Comparison of ENCODE assay signal across 20 cellular contexts in genomic region chr2:12710301-12710700, GRCh38. TPM values are rescaled to one million over a fixed set of nuclear protein-coding genes. Genes with fewer than 3 reads are reported as not detected.
DNase-seq lines count a peak whose midpoint lies in the region; ATAC-seq and TF ChIP-seq lines count a peak whose summit lies in the region.
"Had no signal": no experiment of that assay in that cellular context is flagged by ENCODE, and none has a peak within 500 bp of the region (broad histone marks: within the 10 kb centered on the region; RNA-seq: fewer than 3 reads in every experiment).

No MANE protein-coding gene starts in this region.

- H3K27me3 Mint-ChIP-seq in activated naive CD4-positive, alpha-beta T cell treated with anti-CD3 and anti-CD28 coated beads, Interleukin-2, amount 10 ng/mL, durations not matched to agents 7 days and 5 days = no peaks in the 10 kb centered on the region
- H3K27me3 Mint-ChIP-seq in stimulated activated memory B cell treated with anti-CD40 and anti-IgM and Interleukin-4, amounts not matched to agents 10 μg/mL and 1 μg/mL and 100 μg/mL, for 72 hours = no peaks in the 10 kb centered on the region
- no peaks in the 10 kb centered on the region for H3K27me3 Mint-ChIP-seq in GM23338 (ENCODE audit: insufficient read depth, low read depth, poor library complexity)

- H3K79me2 ChIP-seq in GM23338 (replicated peaks; ENCODE audit: insufficient read depth) = no peaks in the 10 kb centered on the region

- TF ChIP-seq CTCF in GM23338 (conservative IDR thresholded peaks at IDR 0.05; ENCODE audit: low read depth in 2 of 2) = no peak
- no peak for TF ChIP-seq CTCF in foreskin keratinocyte (conservative IDR thresholded peaks at IDR 0.05)

- H3K4me1 ChIP-seq in effector memory CD4-positive, alpha-beta T cell (ENCODE audit: control insufficient read depth, insufficient read depth, low read length, poor library complexity, severe bottlenecking) = peaks cover 38% of the 10 kb centered on the region
- H3K4me1 ChIP-seq in GM23338 (ENCODE audit: insufficient read depth) (peaks cover 11% of the 10 kb centered on the region), foreskin keratinocyte (peaks cover 10% of the 10 kb centered on the region)

- H2AFZ ChIP-seq in GM23338 = no peak overlapping the region
- H2AFZ ChIP-seq: GM23248 had no signal

- H3K36me3 Mint-ChIP-seq in activated naive CD4-positive, alpha-beta T cell treated with anti-CD3 and anti-CD28 coated beads, Interleukin-2, amount 10 ng/mL, durations not matched to agents 7 days and 5 days = peaks cover 30% of the 10 kb centered on the region
- H3K36me3 Mint-ChIP-seq in stimulated activated memory B cell treated with anti-CD40 and anti-IgM and Interleukin-4, amounts not matched to agents 10 μg/mL and 1 μg/mL and 100 μg/mL, for 72 hours = no peaks in the 10 kb centered on the region
- 0 out of 3 replicates have a peak, but pooled peaks cover 3% of the 10 kb centered on the region for H3K36me3 Mint-ChIP-seq in GM23338 (ENCODE audit: low read depth)

- peak overlapping the region; percentile 85 for H3K27ac Mint-ChIP-seq in activated naive CD4-positive, alpha-beta T cell treated with anti-CD3 and anti-CD28 coated beads, Interleukin-2, amount 10 ng/mL, durations not matched to agents 7 days and 5 days
- H3K27ac Mint-ChIP-seq in stimulated activated memory B cell treated with anti-CD40 and anti-IgM and Interleukin-4, amounts not matched to agents 10 μg/mL and 1 μg/mL and 100 μg/mL, for 72 hours = peak overlapping the region; percentile 59
- no peak overlapping the region for H3K27ac Mint-ChIP-seq in GM23338

- no peak overlapping the region for H3K4me3 Mint-ChIP-seq in activated naive CD4-positive, alpha-beta T cell treated with anti-CD3 and anti-CD28 coated beads, Interleukin-2, amount 10 ng/mL, durations not matched to agents 7 days and 5 days
- no peak overlapping the region for H3K4me3 Mint-ChIP-seq in stimulated activated memory B cell treated with anti-CD40 and anti-IgM and Interleukin-4, amounts not matched to agents 10 μg/mL and 1 μg/mL and 100 μg/mL, for 72 hours
- H3K4me3 Mint-ChIP-seq in GM23338 = no peak overlapping the region

- H3K4me1 Mint-ChIP-seq in activated naive CD4-positive, alpha-beta T cell treated with anti-CD3 and anti-CD28 coated beads, Interleukin-2, amount 10 ng/mL, durations not matched to agents 7 days and 5 days = peaks cover 64% of the 10 kb centered on the region
- H3K4me1 Mint-ChIP-seq in stimulated activated memory B cell treated with anti-CD40 and anti-IgM and Interleukin-4, amounts not matched to agents 10 μg/mL and 1 μg/mL and 100 μg/mL, for 72 hours = peaks cover 24% of the 10 kb centered on the region
- peaks cover 9% of the 10 kb centered on the region for H3K4me1 Mint-ChIP-seq in GM23338

- H3K9me3 Mint-ChIP-seq in activated naive CD4-positive, alpha-beta T cell treated with anti-CD3 and anti-CD28 coated beads, Interleukin-2, amount 10 ng/mL, durations not matched to agents 7 days and 5 days = peaks cover 12% of the 10 kb centered on the region
- peaks cover 2% of the 10 kb centered on the region for H3K9me3 Mint-ChIP-seq in stimulated activated memory B cell treated with anti-CD40 and anti-IgM and Interleukin-4, amounts not matched to agents 10 μg/mL and 1 μg/mL and 100 μg/mL, for 72 hours
- H3K9me3 Mint-ChIP-seq in GM23338 = peaks cover 4% of the 10 kb centered on the region; the same call in 1 of the 3 replicates

- H3K36me3 ChIP-seq in KOPT-K1 (ENCODE audit: insufficient read depth, low read length) (no peaks in the 10 kb centered on the region), GM23338 (ENCODE audit: insufficient read depth) (no peaks in the 10 kb centered on the region)
- no peaks in the 10 kb centered on the region for H3K36me3 ChIP-seq in effector memory CD4-positive, alpha-beta T cell (ENCODE audit: control insufficient read depth, insufficient read depth, low read length)

- no peaks in the 10 kb centered on the region for H4K20me1 ChIP-seq in GM23338 (replicated peaks; ENCODE audit: insufficient read depth)

- no peak overlapping the region for H3K4me2 ChIP-seq in GM23338
- H3K4me2 ChIP-seq: KMS-11 had no signal

- peaks cover 8% of the 10 kb centered on the region for H3K9me2 ChIP-seq in GM23338 (ENCODE audit: insufficient read depth)

- CTCF ChIA-PET in activated naive CD4-positive, alpha-beta T cell treated with anti-CD3 and anti-CD28 coated beads, Interleukin-2, amount 10 ng/mL, durations not matched to agents 7 days and 5 days (lab: Charles Lee) = interaction anchor here (0.7 to 1.9 kb wide), 2 partner anchors 295 to 1504 kb away, joined by 3 to 4 read pairs; no protein-coding TSS in a partner anchor

- DNase-seq in activated naive CD4-positive, alpha-beta T cell treated with anti-CD3 and anti-CD28 coated beads, Interleukin-2, amount 10 ng/mL, durations not matched to agents 7 days and 5 days = no peak
- DNase-seq in activated naive CD4-positive, alpha-beta T cell (lab: John Stamatoyannopoulos, UW) = no peak
- DNase-seq in effector memory CD4-positive, alpha-beta T cell = no peak
- DNase-seq in DMS 273 treated with DMSO at 0.1 percent for 48 hours (lab: John Stamatoyannopoulos, UW) (no peak), GM23338 (ENCODE audit: low spot score) (no peak), foreskin keratinocyte (no peak)
- DNase-seq: Calu3; GM23248; NCI-H1048; NCI-H1436 treated with DMSO at 0.1 percent for 48 hours; NCI-H2029 treated with DMSO at 0.1 percent for 48 hours; NCI-H446 treated with DMSO at 0.1 percent for 48 hours; NK-92 treated with Interleukin-12 subunit alpha and Interleukin-12 subunit beta, amount 100 ng/mL, for 24 hours; OCI-M1 had no signal

- no peaks in the 10 kb centered on the region for H3F3A ChIP-seq in GM23338 (replicated peaks; ENCODE audit: low read depth)

- H3K4me3 ChIP-seq in effector memory CD4-positive, alpha-beta T cell (ENCODE audit: insufficient read depth, low read depth, low read length, poor library complexity, severe bottlenecking) = no peak overlapping the region
- no peak overlapping the region for H3K4me3 ChIP-seq in GM23338
- H3K4me3 ChIP-seq: GM12878, GM23248 had no signal

- H3K27me3 ChIP-seq in effector memory CD4-positive, alpha-beta T cell (replicated peaks; ENCODE audit: control insufficient read depth, insufficient read depth, low read length, poor library complexity, severe bottlenecking) = no peaks in the 10 kb centered on the region
- H3K27me3 ChIP-seq in GM23338 (ENCODE audit: insufficient read depth) (no peaks in the 10 kb centered on the region), foreskin keratinocyte (no peaks in the 10 kb centered on the region)

- peaks cover 9% of the 10 kb centered on the region for H3K9me3 ChIP-seq in KOPT-K1 (ENCODE audit: insufficient read depth, low read length, poor library complexity, severe bottlenecking)
- H3K9me3 ChIP-seq in effector memory CD4-positive, alpha-beta T cell (ENCODE audit: control insufficient read depth, low read length) = no peaks in the 10 kb centered on the region

- peak overlapping the region; percentile 66 for H3K27ac ChIP-seq in KOPT-K1 (ENCODE audit: low read depth, low read length, poor library complexity, severe bottlenecking)
- H3K27ac ChIP-seq in effector memory CD4-positive, alpha-beta T cell (ENCODE audit: insufficient read depth, low read length, poor library complexity, severe bottlenecking) = peak overlapping the region; percentile 19
- H3K27ac ChIP-seq in GM23338 (ENCODE audit: low read depth) = no peak overlapping the region
- H3K27ac ChIP-seq in foreskin keratinocyte = no peak overlapping the region
- H3K27ac ChIP-seq: C4-2B, GM23248, KMS-11, RWPE1 had no signal

- ATAC-seq in stimulated activated memory B cell treated with anti-CD40 and anti-IgM and Interleukin-4, amounts not matched to agents 10 μg/mL and 1 μg/mL and 100 μg/mL, for 72 hours = no peak
- ATAC-seq in GM23338 (no peak), foreskin keratinocyte (no peak)
- ATAC-seq: GM12878 had no signal

RNA-seq across cellular contexts. Expression of gene TRIB2, which starts 6.4 kb away (rescaled TPM):
- 86.6 and 109 TPM in 2 replicates for total RNA-seq in GM23338 (2014; rRNA removed; shearing (Covaris generic))
- polyA plus RNA-seq in GM23338 (2016; fragmentation: Nextera tagmentation; extraction: Ambion mirVana) (34.9 and 40.3 TPM in 2 replicates), foreskin keratinocyte (2.9 and 3.7 TPM in 2 replicates)
- 5.0 and 5.9 TPM in 2 replicates for total RNA-seq in foreskin keratinocyte

Comparison
In these comparisons a context has a peak if more than half of its experiments do, and no peak if none do; other contexts are left out.
1. H3K27ac ChIP-seq: peak in KOPT-K1 (single experiment) and effector memory CD4-positive, alpha-beta T cell (single experiment); none in GM23338 (single experiment) and foreskin keratinocyte (single experiment).
2. RNA of gene TRIB2, which starts 6.4 kb away (total RNA-seq): 86.6 to 109 TPM in GM23338; 5.0 to 5.9 TPM in foreskin keratinocyte; every median in the first group is over 10 times any median in the second.